Comparison of ENCODE assay signal across 26 cellular contexts in the genomic region with DNA sequence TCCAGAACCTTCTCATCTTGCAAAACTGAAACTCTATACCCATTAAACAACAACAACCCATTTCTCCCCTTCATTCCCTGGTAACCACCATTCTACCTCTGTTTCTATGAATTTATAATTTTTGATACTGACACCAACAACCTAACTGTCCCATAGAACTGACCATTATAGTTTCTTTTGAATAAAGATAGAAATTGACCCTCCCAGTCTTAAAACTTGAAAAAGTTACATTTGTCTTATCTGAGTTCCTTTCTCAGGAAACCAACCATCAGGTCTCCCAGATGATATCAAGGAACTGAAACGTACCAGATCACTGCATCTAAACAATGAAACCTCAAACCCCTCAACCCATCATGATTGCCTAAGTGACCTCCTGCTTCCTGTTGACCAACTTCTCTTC. TPM values are rescaled to one million over a fixed set of nuclear protein-coding genes. Genes with fewer than 3 reads are reported as not detected.
"Had no signal": no experiment of that assay in that cellular context is flagged by ENCODE, and none has a peak within 500 bp of the region (broad histone marks: within the 10 kb centered on the region; RNA-seq: fewer than 3 reads in every experiment).

No MANE protein-coding gene starts in this region.

- H3K4me3 ChIP-seq: ascending aorta, body of pancreas had no signal

- ATAC-seq: activated CD4-positive, alpha-beta T cell treated with anti-CD3 and anti-CD28 coated beads for 36 hours; activated CD8-positive, alpha-beta T cell treated with anti-CD3 and anti-CD28 coated beads, Interleukin-2, amount 10 ng/mL, durations not matched to agents 7 days and 5 days; body of pancreas; PC-3; T-helper 17 cell had no signal

- H3K27ac ChIP-seq: ascending aorta, body of pancreas, KMS-11, VCaP had no signal

- DNase-seq: activated CD4-positive, alpha-beta T cell treated with anti-CD3 and anti-CD28 coated beads for 36 hours; activated CD4-positive, CD25-positive, alpha-beta regulatory T cell; activated CD8-positive, alpha-beta memory T cell treated with anti-CD3 and anti-CD28 coated beads, Interleukin-2, amount 50 U/mL, for 48 hours; activated CD8-positive, alpha-beta T cell treated with anti-CD3 and anti-CD28 coated beads, Interleukin-2, amount 10 ng/mL, durations not matched to agents 7 days and 5 days; activated naive CD4-positive, alpha-beta T cell treated with anti-CD3 and anti-CD28 coated beads, Interleukin-2, amount 50 U/mL, for 16 hours; activated naive CD8-positive, alpha-beta T cell treated with anti-CD3 and anti-CD28 coated beads, Interleukin-2, amount 10 ng/mL, durations not matched to agents 7 days and 5 days; activated T-cell treated with anti-CD3 and anti-CD28 coated beads, Interleukin-2, amount 50 U/mL, for 1 hour; amniotic stem cell; body of pancreas; central memory CD4-positive, alpha-beta T cell; NCI-H1092 treated with DMSO at 0.1 percent for 48 hours; NCI-H1436; NCI-H1694 treated with DMSO at 0.1 percent for 48 hours; NCI-H2029 treated with DMSO at 0.1 percent for 48 hours; NCI-H345; NCI-H510A treated with DMSO at 0.1 percent for 48 hours; PC-3; SHP77; T-helper 17 cell; T1000 had no signal

- H3K27me3 Mint-ChIP-seq: activated CD4-positive, alpha-beta T cell treated with anti-CD3 and anti-CD28 coated beads for 36 hours; activated naive CD8-positive, alpha-beta T cell treated with anti-CD3 and anti-CD28 coated beads, Interleukin-2, amount 10 ng/mL, durations not matched to agents 7 days and 5 days; IgD-negative memory B cell; T-helper 17 cell had no signal

- FAIRE-seq: bronchial epithelial cell, RCC 7860 had no signal

- H3K4me2 ChIP-seq: KMS-11 had no signal

- H3K36me3 ChIP-seq: ascending aorta had no signal

- H3K27ac Mint-ChIP-seq: activated CD4-positive, alpha-beta T cell treated with anti-CD3 and anti-CD28 coated beads for 36 hours; activated CD8-positive, alpha-beta T cell treated with anti-CD3 and anti-CD28 coated beads, Interleukin-2, amount 10 ng/mL, durations not matched to agents 7 days and 5 days; activated naive CD8-positive, alpha-beta T cell treated with anti-CD3 and anti-CD28 coated beads, Interleukin-2, amount 10 ng/mL, durations not matched to agents 7 days and 5 days; IgD-negative memory B cell; T-helper 17 cell had no signal

- H3K9ac ChIP-seq: KMS-11 had no signal

- H3K4me3 Mint-ChIP-seq: activated CD4-positive, alpha-beta T cell treated with anti-CD3 and anti-CD28 coated beads for 36 hours; activated CD8-positive, alpha-beta T cell treated with anti-CD3 and anti-CD28 coated beads, Interleukin-2, amount 10 ng/mL, durations not matched to agents 7 days and 5 days; activated naive CD8-positive, alpha-beta T cell treated with anti-CD3 and anti-CD28 coated beads, Interleukin-2, amount 10 ng/mL, durations not matched to agents 7 days and 5 days; T-helper 17 cell had no signal

- H3K4me1 ChIP-seq: ascending aorta, body of pancreas had no signal

- H3K9me3 ChIP-seq: body of pancreas had no signal

- H3K27me3 ChIP-seq: ascending aorta, body of pancreas had no signal

RNA-seq across cellular contexts. Expression of a gene that starts 48.7 kb away (rescaled TPM):
- total RNA-seq: ascending aorta had no signal
